Comparison of ENCODE assay signal across 17 cellular contexts in genomic region chr15:34279341-34279740, GRCh38. TPM values are rescaled to one million over a fixed set of nuclear protein-coding genes. Genes with fewer than 3 reads are reported as not detected.
DNase-seq lines count a peak whose midpoint lies in the region; ATAC-seq, FAIRE-seq and TF ChIP-seq lines count a peak whose summit lies in the region.
"Had no signal": no experiment of that assay in that cellular context is flagged by ENCODE, and none has a peak within 500 bp of the region (broad histone marks: within the 10 kb centered on the region; RNA-seq: fewer than 3 reads in every experiment).

No MANE protein-coding gene starts in this region.

- no peak for DNase-seq in activated naive CD4-positive, alpha-beta T cell treated with anti-CD3 and anti-CD28 coated beads for 36 hours
- DNase-seq in GM12891 (ENCODE audit: insufficient read length, low spot score) = no peak
- no peak for DNase-seq in NK-92 (lab: John Stamatoyannopoulos, UW; ENCODE audit: unreplicated experiment)
- DNase-seq in LoVo (ENCODE audit: low spot score) = no peak
- DNase-seq: 8988T, Caco-2, HCEC 1CT, NCI-H1417 treated with DMSO at 0.1 percent for 48 hours, NCI-H2029, NCI-H2171 treated with DMSO at 0.1 percent for 48 hours, NCI-H510A had no signal

- H3K27ac ChIP-seq in esophagus (ENCODE audit: low read depth in 2 of 2, low read length in 1 of 2) = peak overlapping the region; percentile 64 to 82
- H3K27ac ChIP-seq in neutrophil = peak overlapping the region; percentile 10
- H3K27ac ChIP-seq: C4-2B had no signal

- no peak for ATAC-seq in GM21825 (IDR thresholded peaks at IDR 0.05; ENCODE audit: unreplicated experiment)

- 63 to 65% methylated on average over 2 of the region's 2 CpGs for WGBS in esophagus, 2 donors

- H3K36me3 ChIP-seq in esophagus (ENCODE audit: control insufficient read depth in 2 of 2, insufficient read depth in 2 of 2, low read length in 1 of 2) = no peaks in the 10 kb centered on the region
- peaks cover 8% of the 10 kb centered on the region for H3K36me3 ChIP-seq in neutrophil

- no peaks in the 10 kb centered on the region for H3K27me3 Mint-ChIP-seq in activated naive CD4-positive, alpha-beta T cell treated with anti-CD3 and anti-CD28 coated beads, Interleukin-2, amount 50 U/mL, for 24 hours
- H3K27me3 Mint-ChIP-seq in activated naive CD4-positive, alpha-beta T cell treated with anti-CD3 and anti-CD28 coated beads for 36 hours (ENCODE audit: low read depth) = no peaks in the 10 kb centered on the region
- H3K27me3 Mint-ChIP-seq: IgD-negative memory B cell had no signal

- H3K4me1 ChIP-seq in esophagus (ENCODE audit: control insufficient read depth in 2 of 2, insufficient read depth in 2 of 2, low read length in 1 of 2) (no peaks in the 10 kb centered on the region), neutrophil (ENCODE audit: control insufficient read depth in 1 of 2, insufficient read depth in 1 of 2, low read depth in 1 of 2, low read length in 1 of 2) (no peaks in the 10 kb centered on the region)
- H3K4me1 ChIP-seq: Caco-2 had no signal

- H3K4me3 Mint-ChIP-seq in activated naive CD4-positive, alpha-beta T cell treated with anti-CD3 and anti-CD28 coated beads, Interleukin-2, amount 50 U/mL, for 24 hours = no peak overlapping the region
- H3K4me3 Mint-ChIP-seq in activated naive CD4-positive, alpha-beta T cell treated with anti-CD3 and anti-CD28 coated beads for 36 hours = no peak overlapping the region
- H3K4me3 Mint-ChIP-seq: IgD-negative memory B cell had no signal

- peaks cover 6% of the 10 kb centered on the region for H3K36me3 Mint-ChIP-seq in activated naive CD4-positive, alpha-beta T cell treated with anti-CD3 and anti-CD28 coated beads, Interleukin-2, amount 50 U/mL, for 24 hours
- peaks cover 8% of the 10 kb centered on the region for H3K36me3 Mint-ChIP-seq in activated naive CD4-positive, alpha-beta T cell treated with anti-CD3 and anti-CD28 coated beads for 36 hours (ENCODE audit: low read depth)

- H3K9me3 Mint-ChIP-seq in activated naive CD4-positive, alpha-beta T cell treated with anti-CD3 and anti-CD28 coated beads, Interleukin-2, amount 50 U/mL, for 24 hours = no peaks in the 10 kb centered on the region
- no peaks in the 10 kb centered on the region for H3K9me3 Mint-ChIP-seq in activated naive CD4-positive, alpha-beta T cell treated with anti-CD3 and anti-CD28 coated beads for 36 hours
- H3K9me3 Mint-ChIP-seq: IgD-negative memory B cell had no signal

- no peak overlapping the region for H3K4me3 ChIP-seq in esophagus (ENCODE audit: low read depth in 1 of 2, low read length in 2 of 2)
- no peak overlapping the region for H3K4me3 ChIP-seq in neutrophil (ENCODE audit: low read depth in 1 of 2, low read length in 1 of 2)

- TF ChIP-seq CTCF in neutrophil (IDR thresholded peaks at IDR 0.05) = no peak

- CTCF ChIA-PET in activated naive CD4-positive, alpha-beta T cell treated with anti-CD3 and anti-CD28 coated beads for 36 hours (lab: Charles Lee) = interaction anchor here (0.7 kb wide), 1 partner anchor 49 kb away, joined by 3 read pairs; no protein-coding TSS in a partner anchor

- intact Hi-C loops in activated naive CD4-positive, alpha-beta T cell treated with anti-CD3 and anti-CD28 coated beads for 36 hours (cut with micrococcal nuclease) = loop anchor here (5.0 kb wide), 1 partner anchor 38 kb away; no protein-coding TSS in a partner anchor

- H3K4me1 Mint-ChIP-seq in activated naive CD4-positive, alpha-beta T cell treated with anti-CD3 and anti-CD28 coated beads, Interleukin-2, amount 50 U/mL, for 24 hours = peaks cover 55% of the 10 kb centered on the region
- H3K4me1 Mint-ChIP-seq in activated naive CD4-positive, alpha-beta T cell treated with anti-CD3 and anti-CD28 coated beads for 36 hours (ENCODE audit: low read depth) = peaks cover 33% of the 10 kb centered on the region

- peak overlapping the region; percentile 62 for H3K27ac Mint-ChIP-seq in activated naive CD4-positive, alpha-beta T cell treated with anti-CD3 and anti-CD28 coated beads, Interleukin-2, amount 50 U/mL, for 24 hours
- H3K27ac Mint-ChIP-seq in activated naive CD4-positive, alpha-beta T cell treated with anti-CD3 and anti-CD28 coated beads for 36 hours = no peak overlapping the region
- H3K27ac Mint-ChIP-seq: IgD-negative memory B cell had no signal

- peak; percentile 13 for FAIRE-seq in GM12891 (lab: Jason Lieb, UNC)

- no peaks in the 10 kb centered on the region for H3K27me3 ChIP-seq in esophagus (ENCODE audit: control insufficient read depth in 1 of 2, insufficient read depth in 2 of 2, low read length in 2 of 2)
- no peaks in the 10 kb centered on the region for H3K27me3 ChIP-seq in neutrophil

- no peak for TF ChIP-seq POLR2A in GM12891 (IDR thresholded peaks at IDR 0.05; ENCODE audit: low read depth, low read length)

- no peaks in the 10 kb centered on the region for H3K9me3 ChIP-seq in esophagus (ENCODE audit: control insufficient read depth in 2 of 2, insufficient read depth in 1 of 2, low read depth in 1 of 2, low read length in 1 of 2)
- H3K9me3 ChIP-seq in neutrophil = no peaks in the 10 kb centered on the region
- H3K9me3 ChIP-seq: Caco-2 had no signal

TF ChIP-seq in GM12891, 5 proteins besides CTCF, POLR2A, EP300 and RAD21:
- TF ChIP-seq PAX5 (IDR thresholded peaks at IDR 0.05; ENCODE audit: insufficient read depth, low read length, severe bottlenecking) (no peak), SPI1 (IDR thresholded peaks at IDR 0.05; ENCODE audit: low read depth, low read length) (no peak), POLR2AphosphoS5 (IDR thresholded peaks at IDR 0.05; ENCODE audit: low read depth, low read length) (no peak), TAF1 (IDR thresholded peaks at IDR 0.05; ENCODE audit: low read depth, low read length) (no peak), POU2F2 (IDR thresholded peaks at IDR 0.05; ENCODE audit: low read depth, low read length) (no peak)

RNA-seq across cellular contexts. Expression of gene EMC4, which starts 54.5 kb away (rescaled TPM):
- 100 to 1,000 TPM; 100 to 102 TPM for total RNA-seq in activated naive CD4-positive, alpha-beta T cell treated with anti-CD3 and anti-CD28 coated beads for 36 hours
- polyA plus RNA-seq in GM12891 (2012; ENCODE audit: low read depth, missing spikeins) = 67.5 TPM
- 100 to 1,000 TPM; 126 to 142 TPM for polyA plus RNA-seq in esophagus

RNA-seq across cellular contexts. Expression of gene SLC12A6, which starts 58.2 kb away (rescaled TPM):
- 10 to 100 TPM; 24.6 to 28.7 TPM for total RNA-seq in activated naive CD4-positive, alpha-beta T cell treated with anti-CD3 and anti-CD28 coated beads for 36 hours
- 17.6 TPM for polyA plus RNA-seq in GM12891 (2012; ENCODE audit: low read depth, missing spikeins)
- polyA plus RNA-seq in esophagus = 10 to 100 TPM; 16.1 to 21.5 TPM
